Comparison of ENCODE assay signal across 8 cellular contexts in genomic region chr20:45362804-45363610, GRCh38. TPM values are rescaled to one million over a fixed set of nuclear protein-coding genes. Genes with fewer than 3 reads are reported as not detected.
A peak's percentile ranks its signal among the peaks of the same experiment; 100 is the strongest.
DNase-seq lines count a peak whose midpoint lies in the region; ATAC-seq and TF ChIP-seq lines count a peak whose summit lies in the region.

TSS of gene SYS1 (plus strand) at chr20:45363156. CDS start at chr20:45363532, 376 bp downstream.

- peaks cover 29% of the 10 kb centered on the region for H3K4me1 ChIP-seq in rectal smooth muscle tissue (ENCODE audit: control insufficient read depth, insufficient read depth, low read length)
- H3K4me1 ChIP-seq in aorta (ENCODE audit: control insufficient read depth in 1 of 2, insufficient read depth in 2 of 2, low read length in 2 of 2) = peaks cover 0 to 2% of the 10 kb centered on the region in 2 donors

- peak; percentile 83 for TF ChIP-seq CTCF in astrocyte of the cerebellum (IDR thresholded peaks at IDR 0.05; ENCODE audit: low read depth, low read length, missing control alignments)

- H3K9me3 ChIP-seq in aorta (ENCODE audit: control insufficient read depth, low read length) = no peaks in the 10 kb centered on the region

- in situ Hi-C loops in astrocyte of the cerebellum (cut with HindIII; ENCODE audit: low sequenced_read_pairs) = no loop called here

- ATAC-seq in GM18508 (IDR thresholded peaks at IDR 0.05; ENCODE audit: insufficient read depth, unreplicated experiment) = peak; percentile 66
- peak; percentile 77 for ATAC-seq in HG03025 (IDR thresholded peaks at IDR 0.05; ENCODE audit: low FRiP score, unreplicated experiment)
- peak; percentile 97 for ATAC-seq in aorta (ENCODE audit: low FRiP score)

- peak within 1 kb of the TSS; percentile 80 for H3K4me3 ChIP-seq in astrocyte of the cerebellum (ENCODE audit: low read depth, low read length)
- H3K4me3 ChIP-seq in rectal smooth muscle tissue (ENCODE audit: low read length) = peak within 1 kb of the TSS; percentile 74
- peak within 1 kb of the TSS; percentile 59 to 88 for H3K4me3 ChIP-seq in aorta (ENCODE audit: low read length in 2 of 2)

- H3K36me3 ChIP-seq in rectal smooth muscle tissue (ENCODE audit: control insufficient read depth, insufficient read depth, low read length) (peaks cover 22% of the 10 kb centered on the region), aorta (ENCODE audit: control insufficient read depth in 1 of 2, insufficient read depth in 2 of 2, low read length in 1 of 2) (peaks cover 3 to 11% of the 10 kb centered on the region in 2 donors)

- intact Hi-C loops in aorta (cut with DNase I) = loop anchor here (1.0 to 5.0 kb wide), 2 partner anchors 15 to 41 kb away; partner anchors contain the start of gene SDC4 (in 1 of the 2)

- H3K27me3 ChIP-seq in rectal smooth muscle tissue (ENCODE audit: control insufficient read depth, insufficient read depth, low read length) = no peaks in the 10 kb centered on the region
- no peaks in the 10 kb centered on the region for H3K27me3 ChIP-seq in aorta (ENCODE audit: control insufficient read depth in 1 of 2, insufficient read depth in 2 of 2, low read length in 1 of 2)

- DNase-seq in NCI-H2029 treated with DMSO at 0.1 percent for 48 hours (lab: John Stamatoyannopoulos, UW) = peak; percentile 99
- DNase-seq in T-helper 9 cell = peak; percentile 98
- DNase-seq in astrocyte of the cerebellum (ENCODE audit: low read depth) = peak; percentile 96
- peak; percentile 97 for DNase-seq in hepatic stellate cell (ENCODE audit: low spot score)
- DNase-seq in aorta = peak; percentile 99 to 100

- 0% methylated on average over 52 to 55 of the region's 55 CpGs for WGBS in aorta, 2 donors

- H3K27ac ChIP-seq in rectal smooth muscle tissue (ENCODE audit: low read depth, low read length) (peak within 1 kb of the TSS; percentile 98), aorta (ENCODE audit: low read depth in 1 of 2, low read length in 2 of 2) (peak within 1 kb of the TSS; percentile 73 to 87)

- peak within 1 kb of the TSS; percentile 83 for H3K9ac ChIP-seq in rectal smooth muscle tissue (ENCODE audit: low read length)

RNA-seq across cellular contexts. Expression of gene SYS1, which starts in this region (rescaled TPM):
- 10 to 100 TPM; 20.3 to 25.0 TPM for total RNA-seq in aorta
- 10 to 100 TPM; 14.3 to 14.4 TPM for polyA plus RNA-seq in aorta

Comparison
In these comparisons a context has a peak if more than half of its experiments do, and no peak if none do; other contexts are left out.
1. Peak in every context shown above with its lines: DNase-seq, ATAC-seq, H3K4me3 ChIP-seq and H3K27ac ChIP-seq.